ENCODE assay signal across 14 cellular contexts in genomic region chr15:69300129-69300588, GRCh38. TPM values are rescaled to one million over a fixed set of nuclear protein-coding genes. Genes with fewer than 3 reads are reported as not detected.
A peak's percentile ranks its signal among the peaks of the same experiment; 100 is the strongest.
DNase-seq lines count a peak whose midpoint lies in the region; ATAC-seq and TF ChIP-seq lines count a peak whose summit lies in the region.
"Had no signal": no experiment of that assay in that cellular context is flagged by ENCODE, and none has a peak within 500 bp of the region (broad histone marks: within the 10 kb centered on the region; RNA-seq: fewer than 3 reads in every experiment).

No MANE protein-coding gene starts in this region.

- CTCF ChIA-PET in Caco-2 (lab: Charles Lee) = no interaction called here

- H4K91ac ChIP-seq in mesenchymal stem cell (ENCODE audit: low read length) = no peak overlapping the region

- H3K36me3 Mint-ChIP-seq in Caco-2 (ENCODE audit: insufficient read depth, unreplicated experiment) = no peaks in the 10 kb centered on the region

- ATAC-seq in GM18867 (IDR thresholded peaks at IDR 0.05; ENCODE audit: unreplicated experiment) = no peak
- ATAC-seq: activated CD8-positive, alpha-beta T cell treated with anti-CD3 and anti-CD28 coated beads, Interleukin-2, amount 10 ng/mL, durations not matched to agents 7 days and 5 days; heart left ventricle had no signal

- peaks cover 3% of the 10 kb centered on the region for H3K27me3 Mint-ChIP-seq in Caco-2 (ENCODE audit: insufficient read depth, unreplicated experiment)

- no peak overlapping the region for H3K23ac ChIP-seq in mesenchymal stem cell (ENCODE audit: low read length in 2 of 2)

- no peak overlapping the region for H2AK5ac ChIP-seq in mesenchymal stem cell (ENCODE audit: low read length, severe bottlenecking)

- TF ChIP-seq CTCF in Caco-2 (IDR thresholded peaks at IDR 0.05; ENCODE audit: insufficient read depth in 1 of 2, low read depth in 1 of 2, low read length in 1 of 2, severe bottlenecking in 1 of 2, unreplicated experiment in 1 of 2) = no peak

- H3K18ac ChIP-seq in mesenchymal stem cell (ENCODE audit: low read depth in 1 of 2, low read length in 2 of 2) = peak overlapping the region in 1 of 2 experiments; percentile 28

- no peak overlapping the region for H3K27ac Mint-ChIP-seq in Caco-2 (ENCODE audit: unreplicated experiment)
- H3K27ac Mint-ChIP-seq: activated CD8-positive, alpha-beta T cell treated with anti-CD3 and anti-CD28 coated beads, Interleukin-2, amount 10 ng/mL, durations not matched to agents 7 days and 5 days had no signal

- no peaks in the 10 kb centered on the region for H3K36me3 ChIP-seq in Caco-2 (ENCODE audit: control insufficient read depth, insufficient read depth, low read length)
- H3K36me3 ChIP-seq in HUES48 (ENCODE audit: control insufficient read depth, insufficient read depth, low read length) = no peaks in the 10 kb centered on the region
- no peaks in the 10 kb centered on the region for H3K36me3 ChIP-seq in mesenchymal stem cell (ENCODE audit: control insufficient read depth in 1 of 2, insufficient read depth in 2 of 2, low read depth in 1 of 2, low read length in 2 of 2)
- H3K36me3 ChIP-seq: cardiac muscle cell, heart left ventricle had no signal

- H2BK120ac ChIP-seq in mesenchymal stem cell (ENCODE audit: low read depth, low read length) = no peak overlapping the region

- no peak overlapping the region for H2BK15ac ChIP-seq in mesenchymal stem cell (ENCODE audit: low read depth, poor library complexity, severe bottlenecking)

- H3K4me3 ChIP-seq in Caco-2 (ENCODE audit: low read depth, low read length) = no peak overlapping the region
- H3K4me3 ChIP-seq in HUES48 (ENCODE audit: low read depth, low read length) = peak overlapping the region; percentile 70
- peak overlapping the region in 1 of 2 experiments; percentile 72 for H3K4me3 ChIP-seq in mesenchymal stem cell (ENCODE audit: insufficient read depth in 1 of 2, low read depth in 1 of 2, low read length in 2 of 2)

- POLR2A ChIA-PET in Caco-2 (lab: Charles Lee) = no interaction called here

- H3K27me3 ChIP-seq in Caco-2 (replicated peaks; ENCODE audit: control insufficient read depth, insufficient read depth, low read length) = no peaks in the 10 kb centered on the region
- H3K27me3 ChIP-seq in HUES48 (ENCODE audit: control insufficient read depth, insufficient read depth, low read length) = peaks cover 39% of the 10 kb centered on the region
- H3K27me3 ChIP-seq in mesenchymal stem cell (ENCODE audit: control insufficient read depth in 1 of 2, insufficient read depth in 1 of 2, low read length in 2 of 2) = peaks cover 18 to 36% of the 10 kb centered on the region in 2 experiments

- intact Hi-C loops in Caco-2 (cut with micrococcal nuclease; ENCODE audit: unreplicated experiment) = no loop called here

- H2BK5ac ChIP-seq in mesenchymal stem cell (ENCODE audit: low read depth, low read length, poor library complexity, severe bottlenecking) = no peak overlapping the region

- peak overlapping the region; percentile 69 for H3K4me3 Mint-ChIP-seq in Caco-2 (ENCODE audit: unreplicated experiment)
- H3K4me3 Mint-ChIP-seq: activated CD8-positive, alpha-beta T cell treated with anti-CD3 and anti-CD28 coated beads, Interleukin-2, amount 10 ng/mL, durations not matched to agents 7 days and 5 days had no signal

- WGBS in mesenchymal stem cell = 25% methylated on average over 5 of the region's 5 CpGs

- no peak overlapping the region for H2BK12ac ChIP-seq in mesenchymal stem cell (ENCODE audit: low read length in 2 of 2)

- peaks cover 7% of the 10 kb centered on the region for H3K4me1 Mint-ChIP-seq in Caco-2 (ENCODE audit: low read depth, unreplicated experiment)

- H3K9me3 ChIP-seq in Caco-2 (no peaks in the 10 kb centered on the region), HUES48 (ENCODE audit: control insufficient read depth, insufficient read depth, low read length) (no peaks in the 10 kb centered on the region), mesenchymal stem cell (ENCODE audit: control insufficient read depth, low read length) (no peaks in the 10 kb centered on the region)
- H3K9me3 ChIP-seq: heart left ventricle had no signal

- no peaks in the 10 kb centered on the region for H3K9me3 Mint-ChIP-seq in Caco-2 (ENCODE audit: unreplicated experiment)

- BruUV-seq in Caco-2 (replicated peaks; lab: Mats Ljungman, UMichigan) = no TSS peak

- H3K9ac ChIP-seq in HUES48 (ENCODE audit: low read depth, low read length) = no peak overlapping the region
- H3K9ac ChIP-seq in mesenchymal stem cell (ENCODE audit: low read length) = no peak overlapping the region

- H3K4ac ChIP-seq in mesenchymal stem cell (ENCODE audit: low read depth in 1 of 2, low read length in 2 of 2) = no peak overlapping the region

- H2AFZ ChIP-seq in mesenchymal stem cell (ENCODE audit: low read depth, low read length) = no peak overlapping the region

- H3K4me1 ChIP-seq in Caco-2 (peaks cover 7% of the 10 kb centered on the region; the same call in 1 of the 2 replicates), HUES48 (ENCODE audit: control insufficient read depth, insufficient read depth, low read length) (peaks cover 14% of the 10 kb centered on the region), mesenchymal stem cell (ENCODE audit: control insufficient read depth, insufficient read depth, low read depth, low read length) (peaks cover 32% of the 10 kb centered on the region)

- H3K79me1 ChIP-seq in mesenchymal stem cell (replicated peaks; ENCODE audit: low read length, poor library complexity, severe bottlenecking) = no peaks in the 10 kb centered on the region

- H3K27ac ChIP-seq in HUES48 (ENCODE audit: low read depth, low read length) = no peak overlapping the region
- H3K27ac ChIP-seq in mesenchymal stem cell (ENCODE audit: low read length, poor library complexity, severe bottlenecking) = no peak overlapping the region
- H3K27ac ChIP-seq: C4-2B, cardiac muscle cell, heart left ventricle had no signal

- DNase-seq in Caco-2 = no peak
- peak; percentile 17 for DNase-seq in astrocyte of the hippocampus (ENCODE audit: low read depth, low spot score)
- no peak for DNase-seq in mesenchymal stem cell
- DNase-seq in activated naive CD4-positive, alpha-beta T cell (lab: John Stamatoyannopoulos, UW) = no peak
- DNase-seq in amygdala (lab: John Stamatoyannopoulos, UW) = no peak
- DNase-seq in 8988T = no peak
- DNase-seq: activated CD8-positive, alpha-beta T cell treated with anti-CD3 and anti-CD28 coated beads, Interleukin-2, amount 10 ng/mL, durations not matched to agents 7 days and 5 days; activated gamma-delta T cell treated with Interleukin-2 at 50 U/mL for 16 hours; heart left ventricle; T-helper 9 cell had no signal

- no peak overlapping the region for H4K8ac ChIP-seq in mesenchymal stem cell (ENCODE audit: low read length)

- H3K14ac ChIP-seq in mesenchymal stem cell (ENCODE audit: low read length in 2 of 2) = peak overlapping the region in 1 of 2 experiments; percentile 23

- H3K4me2 ChIP-seq in mesenchymal stem cell (ENCODE audit: low read length, poor library complexity, severe bottlenecking) = peak overlapping the region; percentile 6

RNA-seq across cellular contexts. Expression of gene PAQR5, which starts 1.4 kb away (rescaled TPM):
- total RNA-seq in Caco-2 (2022) = 3.4 and 5.4 TPM in 2 replicates
- polyA plus RNA-seq in mesenchymal stem cell (2013, experiment 1 of 2) = 8.3 TPM
- 8.1 TPM for polyA plus RNA-seq in mesenchymal stem cell (2013, experiment 2 of 2)
- total RNA-seq: activated CD8-positive, alpha-beta T cell treated with anti-CD3 and anti-CD28 coated beads, Interleukin-2, amount 10 ng/mL, durations not matched to agents 7 days and 5 days had no signal
